In the genomic region with DNA sequence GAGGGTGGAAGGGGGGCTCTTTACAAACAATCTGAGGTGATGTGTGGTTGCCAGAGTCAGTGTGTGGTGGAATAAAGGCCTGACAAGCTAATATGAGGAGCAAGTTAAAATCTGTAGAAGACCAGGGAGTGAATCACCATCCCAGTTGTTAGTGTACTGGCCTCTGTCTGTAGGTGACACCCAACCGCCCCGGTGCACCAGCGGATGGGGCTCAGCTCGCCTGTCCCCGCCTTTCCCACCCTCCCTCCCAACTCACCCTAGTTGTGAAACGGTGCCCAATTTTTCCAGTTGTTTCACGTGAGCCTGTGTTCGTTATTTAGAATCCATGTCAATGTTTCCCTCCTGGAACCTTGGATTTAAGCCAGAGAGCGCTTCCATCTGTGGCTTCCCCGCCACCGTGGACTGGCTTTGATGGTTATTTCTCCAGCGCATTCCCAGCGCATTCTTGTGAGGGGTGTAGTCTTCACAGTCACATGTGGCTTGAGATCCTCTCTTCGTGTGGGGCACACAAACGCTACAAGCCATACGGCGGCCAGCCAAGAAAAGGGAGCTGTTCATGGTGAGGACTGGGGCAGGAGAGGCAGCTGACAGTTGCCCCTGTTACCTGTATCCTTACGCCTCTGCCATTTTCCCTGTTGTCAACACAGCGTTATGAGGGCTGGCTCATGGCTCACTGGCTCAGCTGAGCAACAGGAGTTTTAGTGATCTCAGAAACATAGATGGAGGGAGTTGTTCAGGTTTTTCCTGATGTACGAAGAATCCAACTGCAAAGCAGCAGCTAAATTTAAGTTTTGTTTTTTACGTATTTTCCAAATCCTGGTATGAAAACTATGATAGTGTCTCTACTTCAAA, we compare ENCODE assay signal across 1 cellular context.
TF ChIP-seq lines count a peak whose summit lies in the region.

No MANE protein-coding gene starts in this region.

TF ChIP-seq in K562, 482 proteins besides CTCF, POLR2A, EP300 and RAD21 (continued from another document and continues in another):
- TF ChIP-seq, protein P1, sequence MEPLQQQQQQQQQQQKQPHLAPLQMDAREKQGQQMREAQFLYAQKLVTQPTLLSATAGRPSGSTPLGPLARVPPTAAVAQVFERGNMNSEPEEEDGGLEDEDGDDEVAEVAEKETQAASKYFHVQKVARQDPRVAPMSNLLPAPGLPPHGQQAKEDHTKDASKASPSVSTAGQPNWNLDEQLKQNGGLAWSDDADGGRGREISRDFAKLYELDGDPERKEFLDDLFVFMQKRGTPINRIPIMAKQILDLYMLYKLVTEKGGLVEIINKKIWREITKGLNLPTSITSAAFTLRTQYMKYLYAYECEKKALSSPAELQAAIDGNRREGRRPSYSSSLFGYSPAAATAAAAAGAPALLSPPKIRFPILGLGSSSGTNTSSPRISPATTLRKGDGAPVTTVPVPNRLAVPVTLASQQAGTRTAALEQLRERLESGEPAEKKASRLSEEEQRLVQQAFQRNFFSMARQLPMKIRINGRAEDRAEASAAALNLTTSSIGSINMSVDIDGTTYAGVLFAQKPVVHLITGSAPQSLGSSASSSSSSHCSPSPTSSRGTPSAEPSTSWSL (CRISPR knock-in tag; IDR thresholded peaks at IDR 0.05; ENCODE audit: borderline replicate concordance): no peak
- TF ChIP-seq SMARCB1 (IDR thresholded peaks at IDR 0.05; ENCODE audit: insufficient read length, low read depth): no peak
- TF ChIP-seq RBBP5 (IDR thresholded peaks at IDR 0.05; ENCODE audit: borderline replicate concordance, insufficient read depth, low read length, poor library complexity, severe bottlenecking): peak; percentile 66
- TF ChIP-seq ZBTB12 (CRISPR knock-in tag; IDR thresholded peaks at IDR 0.05): no peak
- TF ChIP-seq NCOA2 (IDR thresholded peaks at IDR 0.05; ENCODE audit: partially characterized antibody in 2 of 2): no peak
- TF ChIP-seq MTA3 (IDR thresholded peaks at IDR 0.05; ENCODE audit: borderline replicate concordance): peak; percentile 65; the same call in 1 of the 2 replicates
- TF ChIP-seq SMARCA4 (IDR thresholded peaks at IDR 0.05): 0 out of 2 replicates have a peak, but pooled peaks have one; percentile 13
- TF ChIP-seq PCBP1 (IDR thresholded peaks at IDR 0.05; ENCODE audit: low read depth, low read length, poor library complexity, severe bottlenecking): no peak
- TF ChIP-seq, protein P2, sequence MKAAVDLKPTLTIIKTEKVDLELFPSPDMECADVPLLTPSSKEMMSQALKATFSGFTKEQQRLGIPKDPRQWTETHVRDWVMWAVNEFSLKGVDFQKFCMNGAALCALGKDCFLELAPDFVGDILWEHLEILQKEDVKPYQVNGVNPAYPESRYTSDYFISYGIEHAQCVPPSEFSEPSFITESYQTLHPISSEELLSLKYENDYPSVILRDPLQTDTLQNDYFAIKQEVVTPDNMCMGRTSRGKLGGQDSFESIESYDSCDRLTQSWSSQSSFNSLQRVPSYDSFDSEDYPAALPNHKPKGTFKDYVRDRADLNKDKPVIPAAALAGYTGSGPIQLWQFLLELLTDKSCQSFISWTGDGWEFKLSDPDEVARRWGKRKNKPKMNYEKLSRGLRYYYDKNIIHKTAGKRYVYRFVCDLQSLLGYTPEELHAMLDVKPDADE (conservative IDR thresholded peaks at IDR 0.05; ENCODE audit: control insufficient read depth, low read depth, low read length): no peak
- TF ChIP-seq ZBTB2 (IDR thresholded peaks at IDR 0.05): no peak
- TF ChIP-seq PML (IDR thresholded peaks at IDR 0.05; ENCODE audit: low read length): no peak
- no peak for TF ChIP-seq ETV1 (tag; conservative IDR thresholded peaks at IDR 0.05; ENCODE audit: low read depth)
- no peak for TF ChIP-seq PTRF (tag; IDR thresholded peaks at IDR 0.05)
- no peak; the same call in 1 of the 2 replicates for TF ChIP-seq ZKSCAN8 (CRISPR knock-in tag; IDR thresholded peaks at IDR 0.05)
- TF ChIP-seq KDM5B (IDR thresholded peaks at IDR 0.05; ENCODE audit: insufficient replicate concordance, low read depth, low read length): no peak
- no peak for TF ChIP-seq ZSCAN32 (CRISPR knock-in tag; IDR thresholded peaks at IDR 0.05)
- TF ChIP-seq FOXK2 (conservative IDR thresholded peaks at IDR 0.05 in 1 of 2, IDR thresholded peaks at IDR 0.05 in 1 of 2; ENCODE audit: low read depth in 2 of 2): peak; percentile 89 to 94
- TF ChIP-seq POLR2B (IDR thresholded peaks at IDR 0.05; ENCODE audit: low read depth, partially characterized antibody): no peak
- no peak for TF ChIP-seq EGR1 (conservative IDR thresholded peaks at IDR 0.05)
- TF ChIP-seq KAT2B (IDR thresholded peaks at IDR 0.05; ENCODE audit: low read depth, low read length): no peak
- TF ChIP-seq ZBTB8A (IDR thresholded peaks at IDR 0.05; ENCODE audit: partially characterized antibody): no peak
- peak; percentile 82 for TF ChIP-seq CXXC5 (CRISPR knock-in tag; IDR thresholded peaks at IDR 0.05)
- TF ChIP-seq, protein P3, sequence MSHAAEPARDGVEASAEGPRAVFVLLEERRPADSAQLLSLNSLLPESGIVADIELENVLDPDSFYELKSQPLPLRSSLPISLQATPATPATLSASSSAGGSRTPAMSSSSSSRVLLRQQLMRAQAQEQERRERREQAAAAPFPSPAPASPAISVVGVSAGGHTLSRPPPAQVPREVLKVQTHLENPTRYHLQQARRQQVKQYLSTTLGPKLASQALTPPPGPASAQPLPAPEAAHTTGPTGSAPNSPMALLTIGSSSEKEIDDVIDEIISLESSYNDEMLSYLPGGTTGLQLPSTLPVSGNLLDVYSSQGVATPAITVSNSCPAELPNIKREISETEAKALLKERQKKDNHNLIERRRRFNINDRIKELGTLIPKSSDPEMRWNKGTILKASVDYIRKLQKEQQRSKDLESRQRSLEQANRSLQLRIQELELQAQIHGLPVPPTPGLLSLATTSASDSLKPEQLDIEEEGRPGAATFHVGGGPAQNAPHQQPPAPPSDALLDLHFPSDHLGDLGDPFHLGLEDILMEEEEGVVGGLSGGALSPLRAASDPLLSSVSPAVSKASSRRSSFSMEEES (CRISPR knock-in tag; IDR thresholded peaks at IDR 0.05): no peak
- no peak for TF ChIP-seq WHSC1 (IDR thresholded peaks at IDR 0.05; ENCODE audit: low read length)
- no peak for TF ChIP-seq TRIM25 (IDR thresholded peaks at IDR 0.05; ENCODE audit: borderline replicate concordance)
- TF ChIP-seq SAFB (IDR thresholded peaks at IDR 0.05; ENCODE audit: borderline replicate concordance, low read depth, low read length): no peak
- TF ChIP-seq RBM34 (IDR thresholded peaks at IDR 0.05; ENCODE audit: borderline replicate concordance, insufficient read depth, low read length): no peak
- no peak for TF ChIP-seq HNRNPUL1 (IDR thresholded peaks at IDR 0.05; ENCODE audit: low read length)
- 0 out of 2 replicates have a peak, but pooled peaks have one; percentile 44 for TF ChIP-seq HINFP (tag; conservative IDR thresholded peaks at IDR 0.05; ENCODE audit: low read depth)
- TF ChIP-seq THAP7 (CRISPR knock-in tag; IDR thresholded peaks at IDR 0.05): no peak
- no peak for TF ChIP-seq CHD1 (IDR thresholded peaks at IDR 0.05; ENCODE audit: low read length)
- no peak for TF ChIP-seq ZNF436 (CRISPR knock-in tag; IDR thresholded peaks at IDR 0.05)
- TF ChIP-seq CBX1 (IDR thresholded peaks at IDR 0.05; ENCODE audit: low read depth): no peak
- TF ChIP-seq SMAD3 (CRISPR knock-in tag; conservative IDR thresholded peaks at IDR 0.05): no peak
- TF ChIP-seq NR3C1 (CRISPR knock-in tag; IDR thresholded peaks at IDR 0.05): no peak
- no peak for TF ChIP-seq ARID2 (IDR thresholded peaks at IDR 0.05)
- no peak for TF ChIP-seq GATAD2B (IDR thresholded peaks at IDR 0.05; ENCODE audit: borderline replicate concordance)
- no peak for TF ChIP-seq NFATC3 (IDR thresholded peaks at IDR 0.05)
- no peak for TF ChIP-seq CBX8 (IDR thresholded peaks at IDR 0.05; ENCODE audit: borderline replicate concordance, extremely low read depth, low read depth, low read length, poor library complexity, severe bottlenecking)
- TF ChIP-seq ZNF324 (CRISPR knock-in tag; IDR thresholded peaks at IDR 0.05): no peak
- no peak for TF ChIP-seq ZNF133 (CRISPR knock-in tag; IDR thresholded peaks at IDR 0.05)
- no peak for TF ChIP-seq BRF1 (IDR thresholded peaks at IDR 0.05; ENCODE audit: borderline replicate concordance, extremely low read depth, insufficient read length)
- no peak for TF ChIP-seq STAT5A (IDR thresholded peaks at IDR 0.05; ENCODE audit: borderline replicate concordance, low read length)
- TF ChIP-seq SNIP1 (IDR thresholded peaks at IDR 0.05; ENCODE audit: low read depth): no peak
- TF ChIP-seq, protein P4, sequence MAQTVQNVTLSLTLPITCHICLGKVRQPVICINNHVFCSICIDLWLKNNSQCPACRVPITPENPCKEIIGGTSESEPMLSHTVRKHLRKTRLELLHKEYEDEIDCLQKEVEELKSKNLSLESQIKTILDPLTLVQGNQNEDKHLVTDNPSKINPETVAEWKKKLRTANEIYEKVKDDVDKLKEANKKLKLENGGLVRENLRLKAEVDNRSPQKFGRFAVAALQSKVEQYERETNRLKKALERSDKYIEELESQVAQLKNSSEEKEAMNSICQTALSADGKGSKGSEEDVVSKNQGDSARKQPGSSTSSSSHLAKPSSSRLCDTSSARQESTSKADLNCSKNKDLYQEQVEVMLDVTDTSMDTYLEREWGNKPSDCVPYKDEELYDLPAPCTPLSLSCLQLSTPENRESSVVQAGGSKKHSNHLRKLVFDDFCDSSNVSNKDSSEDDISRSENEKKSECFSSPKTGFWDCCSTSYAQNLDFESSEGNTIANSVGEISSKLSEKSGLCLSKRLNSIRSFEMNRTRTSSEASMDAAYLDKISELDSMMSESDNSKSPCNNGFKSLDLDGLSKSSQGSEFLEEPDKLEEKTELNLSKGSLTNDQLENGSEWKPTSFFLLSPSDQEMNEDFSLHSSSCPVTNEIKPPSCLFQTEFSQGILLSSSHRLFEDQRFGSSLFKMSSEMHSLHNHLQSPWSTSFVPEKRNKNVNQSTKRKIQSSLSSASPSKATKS (CRISPR knock-in tag; IDR thresholded peaks at IDR 0.05): no peak
- TF ChIP-seq ADNP (tag; IDR thresholded peaks at IDR 0.05): no peak
